ENCODE assay signal across 7 cellular contexts in the genomic region with DNA sequence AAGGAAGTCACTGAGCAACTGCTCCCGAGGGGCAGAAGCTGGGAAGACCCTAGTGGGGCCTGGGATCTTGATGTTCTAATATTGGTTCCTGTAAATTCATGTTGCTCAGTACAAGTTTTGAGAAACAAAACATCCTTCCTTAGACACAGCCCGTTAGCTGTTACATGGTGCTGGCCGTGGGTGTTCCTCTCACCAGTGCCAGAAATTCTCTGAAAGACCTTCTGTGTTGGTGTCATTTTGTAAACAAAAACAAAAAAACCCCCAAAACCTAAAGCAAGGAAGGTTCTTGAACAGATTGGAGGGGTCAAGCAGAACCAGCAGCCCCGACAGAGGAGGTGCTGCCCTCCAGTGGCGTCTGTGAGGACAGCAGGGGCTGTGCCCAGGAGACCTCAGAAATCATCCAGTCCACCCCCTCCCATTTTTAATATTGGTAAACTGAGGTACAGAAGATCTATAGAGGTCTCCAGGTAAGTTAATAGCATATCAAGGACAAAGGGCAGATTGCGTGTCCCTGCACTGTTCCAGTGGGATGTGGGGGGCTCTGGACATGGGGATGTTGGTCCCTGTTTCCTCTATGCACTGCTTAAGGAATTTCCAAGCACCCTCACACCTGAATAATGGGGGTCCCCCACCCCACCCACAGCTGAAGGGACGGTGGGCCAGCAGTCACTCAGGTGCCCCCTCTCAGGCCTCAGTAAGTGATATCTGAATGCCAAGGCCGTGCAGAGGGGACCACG. TPM values are rescaled to one million over a fixed set of nuclear protein-coding genes. Genes with fewer than 3 reads are reported as not detected.
DNase-seq lines count a peak whose midpoint lies in the region; ATAC-seq and TF ChIP-seq lines count a peak whose summit lies in the region.

No MANE protein-coding gene starts in this region.

- ATAC-seq in HG03457 (IDR thresholded peaks at IDR 0.05; ENCODE audit: unreplicated experiment): no peak

- peaks cover 56% of the 10 kb centered on the region for H3K4me1 Mint-ChIP-seq in activated CD4-positive, alpha-beta memory T cell treated with anti-CD3 and anti-CD28 coated beads, Interleukin-2, amount 10 ng/mL, durations not matched to agents 7 days and 5 days

- H3K4me3 Mint-ChIP-seq in activated CD4-positive, alpha-beta memory T cell treated with anti-CD3 and anti-CD28 coated beads, Interleukin-2, amount 10 ng/mL, durations not matched to agents 7 days and 5 days: peak overlapping the region; percentile 7

- H3K4me3 ChIP-seq in effector memory CD4-positive, alpha-beta T cell (ENCODE audit: insufficient read depth, low read depth, low read length, poor library complexity, severe bottlenecking): peak overlapping the region; percentile 3

- POLR2A ChIA-PET in activated CD4-positive, alpha-beta memory T cell treated with anti-CD3 and anti-CD28 coated beads, Interleukin-2, amount 10 ng/mL, durations not matched to agents 7 days and 5 days (lab: Charles Lee): interaction anchor here (0.8 to 5.1 kb wide), 17 partner anchors 9 to 122 kb away, joined by 3 to 30 read pairs (median 5); a partner anchor contains a TSS

- H3K36me3 ChIP-seq in effector memory CD4-positive, alpha-beta T cell (ENCODE audit: control insufficient read depth, insufficient read depth, low read length): no peaks in the 10 kb centered on the region

- peak overlapping the region; percentile 72 for H3K27ac Mint-ChIP-seq in activated CD4-positive, alpha-beta memory T cell treated with anti-CD3 and anti-CD28 coated beads, Interleukin-2, amount 10 ng/mL, durations not matched to agents 7 days and 5 days

- no peaks in the 10 kb centered on the region for H3K9me3 Mint-ChIP-seq in activated CD4-positive, alpha-beta memory T cell treated with anti-CD3 and anti-CD28 coated beads, Interleukin-2, amount 10 ng/mL, durations not matched to agents 7 days and 5 days

- no peaks in the 10 kb centered on the region for H3K9me3 ChIP-seq in effector memory CD4-positive, alpha-beta T cell (ENCODE audit: control insufficient read depth, low read length)

- peaks cover 5% of the 10 kb centered on the region for H3K27me3 Mint-ChIP-seq in activated CD4-positive, alpha-beta memory T cell treated with anti-CD3 and anti-CD28 coated beads, Interleukin-2, amount 10 ng/mL, durations not matched to agents 7 days and 5 days

- H3K27me3 ChIP-seq in effector memory CD4-positive, alpha-beta T cell (replicated peaks; ENCODE audit: control insufficient read depth, insufficient read depth, low read length, poor library complexity, severe bottlenecking): no peaks in the 10 kb centered on the region

- H3K4me1 ChIP-seq in effector memory CD4-positive, alpha-beta T cell (ENCODE audit: control insufficient read depth, insufficient read depth, low read length, poor library complexity, severe bottlenecking): peaks cover 14% of the 10 kb centered on the region

- H3K27ac ChIP-seq in effector memory CD4-positive, alpha-beta T cell (ENCODE audit: insufficient read depth, low read length, poor library complexity, severe bottlenecking): peak overlapping the region; percentile 33

- peak; percentile 96 for TF ChIP-seq CTCF in GM10266 (IDR thresholded peaks at IDR 0.05; ENCODE audit: control insufficient read depth, insufficient read depth, low read depth, missing control alignments)

- peak; percentile 70 for DNase-seq in GM10266 (ENCODE audit: extremely low spot score)
- DNase-seq in NCI-H1694 (lab: John Stamatoyannopoulos, UW): peak; percentile 39
- DNase-seq in activated CD4-positive, alpha-beta memory T cell treated with anti-CD3 and anti-CD28 coated beads, Interleukin-2, amount 10 ng/mL, durations not matched to agents 7 days and 5 days: peak; percentile 76
- DNase-seq in effector memory CD4-positive, alpha-beta T cell: peak; percentile 26 to 49 (median 29)
- peak; percentile 71 for DNase-seq in midbrain (lab: John Stamatoyannopoulos, UW)
- peak; percentile 46 for DNase-seq in stimulated activated CD8-positive, alpha-beta memory T cell treated with anti-CD3 and anti-CD28 coated beads, Interleukin-7, amount 100 ng/mL, for 24 hours (ENCODE audit: low read depth)

- CTCF ChIA-PET in activated CD4-positive, alpha-beta memory T cell treated with anti-CD3 and anti-CD28 coated beads, Interleukin-2, amount 10 ng/mL, durations not matched to agents 7 days and 5 days (lab: Charles Lee): interaction anchor here (0.8 to 6.8 kb wide), 26 partner anchors 14 to 167 kb away, joined by 3 to 118 read pairs (median 5); no protein-coding TSS in a partner anchor

- H3K36me3 Mint-ChIP-seq in activated CD4-positive, alpha-beta memory T cell treated with anti-CD3 and anti-CD28 coated beads, Interleukin-2, amount 10 ng/mL, durations not matched to agents 7 days and 5 days (ENCODE audit: low read depth): no peaks in the 10 kb centered on the region

RNA-seq across cellular contexts. Expression of a gene that starts 38.2 kb away (rescaled TPM):
- not detected for total RNA-seq in activated CD4-positive, alpha-beta memory T cell treated with anti-CD3 and anti-CD28 coated beads, Interleukin-2, amount 10 ng/mL, durations not matched to agents 7 days and 5 days

RNA-seq across cellular contexts. Expression of a gene that starts 42.4 kb away (rescaled TPM):
- total RNA-seq in activated CD4-positive, alpha-beta memory T cell treated with anti-CD3 and anti-CD28 coated beads, Interleukin-2, amount 10 ng/mL, durations not matched to agents 7 days and 5 days: under 1 TPM in 1 of 2 experiments, not detected in 1; 0.18 TPM
